Comparison of ENCODE assay signal across 10 cellular contexts in the genomic region with DNA sequence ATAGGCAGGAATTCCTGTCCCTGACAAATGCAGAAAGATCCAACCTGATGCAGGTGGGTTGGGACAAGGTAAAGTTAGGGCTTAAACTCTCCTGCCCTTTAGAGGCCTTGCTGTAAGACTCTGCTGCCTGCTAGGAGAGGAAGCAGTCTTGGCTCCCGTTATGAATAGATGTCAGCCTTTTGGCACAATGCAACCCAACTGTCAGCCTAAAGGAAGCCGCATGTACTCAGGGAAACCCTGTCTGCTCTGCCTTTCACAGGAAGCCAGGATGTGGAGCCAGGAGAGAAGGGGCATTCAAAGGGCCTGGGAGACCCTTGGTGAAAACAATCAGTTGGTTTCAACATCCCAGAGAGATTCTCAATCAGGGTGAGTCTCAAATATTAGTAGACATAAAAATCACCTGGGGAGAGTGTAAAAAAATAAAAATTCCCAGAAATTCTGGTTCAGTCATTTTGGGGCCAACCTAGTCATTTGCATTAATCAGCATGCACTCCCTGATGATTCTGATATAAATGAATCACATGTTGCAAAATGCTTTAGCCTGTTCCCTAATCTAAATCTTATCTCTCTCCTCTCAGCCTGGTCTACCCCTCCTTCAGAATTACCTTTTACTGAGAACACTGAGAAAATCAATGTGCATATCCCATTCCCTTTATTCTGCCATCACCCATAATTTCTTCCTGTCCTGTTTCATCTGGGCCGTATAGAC.
DNase-seq lines count a peak whose midpoint lies in the region; ATAC-seq and TF ChIP-seq lines count a peak whose summit lies in the region.
"Had no signal": no experiment of that assay in that cellular context is flagged by ENCODE, and none has a peak within 500 bp of the region (broad histone marks: within the 10 kb centered on the region; RNA-seq: fewer than 3 reads in every experiment).

No MANE protein-coding gene starts in this region.

- DNase-seq in HFFc6, result peak; percentile 38
- DNase-seq in WTC11 (ENCODE audit: low spot score), result no peak
- peak; percentile 35 for DNase-seq in fibroblast of villous mesenchyme (ENCODE audit: low read depth)
- DNase-seq in stromal cell of bone marrow (ENCODE audit: low read depth), result peak; percentile 56
- DNase-seq in NCI-H82 treated with DMSO at 0.1 percent for 48 hours (lab: John Stamatoyannopoulos, UW; ENCODE audit: unreplicated experiment), result no peak
- no peak for DNase-seq in stimulated activated CD4-positive, alpha-beta T cell treated with anti-CD3 and anti-CD28 coated beads, Interleukin-1b, Interleukin-23, amount 100 ng/mL, for 48 hours
- DNase-seq: activated T-cell treated with anti-CD3 and anti-CD28 coated beads, Interleukin-2, amount 50 U/mL, for 24 hours; KG1; SIG-M5 had no signal

- ATAC-seq in WTC11, result peak; percentile 29; the same call in 1 of the 2 replicates
- ATAC-seq in HG02973 (IDR thresholded peaks at IDR 0.05; ENCODE audit: unreplicated experiment), result no peak

- no peak overlapping the region for H3K4me3 ChIP-seq in fibroblast of villous mesenchyme (ENCODE audit: low read depth, low read length)

- H3K36me3 Mint-ChIP-seq in HFFc6 (ENCODE audit: low read depth), result no peaks in the 10 kb centered on the region
- no peaks in the 10 kb centered on the region for H3K36me3 Mint-ChIP-seq in WTC11

- no peak for TF ChIP-seq CTCF in HFFc6 (IDR thresholded peaks at IDR 0.05)
- TF ChIP-seq CTCF in WTC11 (IDR thresholded peaks at IDR 0.05), result no peak
- no peak for TF ChIP-seq CTCF in fibroblast of villous mesenchyme (IDR thresholded peaks at IDR 0.05; ENCODE audit: insufficient read depth, low read depth, low read length)

- H3K9me3 Mint-ChIP-seq in HFFc6, result no peaks in the 10 kb centered on the region
- no peaks in the 10 kb centered on the region for H3K9me3 Mint-ChIP-seq in WTC11
- H3K9me3 Mint-ChIP-seq: activated T-cell treated with anti-CD3 and anti-CD28 coated beads, Interleukin-2, amount 50 U/mL, for 24 hours had no signal

- H3K4me3 Mint-ChIP-seq in HFFc6 (no peak overlapping the region), WTC11 (no peak overlapping the region)
- H3K4me3 Mint-ChIP-seq: activated T-cell treated with anti-CD3 and anti-CD28 coated beads, Interleukin-2, amount 50 U/mL, for 24 hours had no signal

- H3K4me1 Mint-ChIP-seq in HFFc6 (ENCODE audit: low read depth), result peaks cover 7% of the 10 kb centered on the region; the same call in 1 of the 2 replicates
- 0 out of 2 replicates have a peak, but pooled peaks cover 3% of the 10 kb centered on the region for H3K4me1 Mint-ChIP-seq in WTC11

- POLR2A ChIA-PET in WTC11 (lab: Charles Lee), result no interaction called here

- CTCF ChIA-PET in WTC11 (lab: Charles Lee), result no interaction called here

- no peak overlapping the region for H3K27ac Mint-ChIP-seq in HFFc6
- H3K27ac Mint-ChIP-seq in WTC11, result no peak overlapping the region
- H3K27ac Mint-ChIP-seq: activated T-cell treated with anti-CD3 and anti-CD28 coated beads, Interleukin-2, amount 50 U/mL, for 24 hours had no signal

- H3K27me3 Mint-ChIP-seq in HFFc6 (ENCODE audit: insufficient read depth), result no peaks in the 10 kb centered on the region
- H3K27me3 Mint-ChIP-seq in WTC11 (ENCODE audit: low read depth), result no peaks in the 10 kb centered on the region
- H3K27me3 Mint-ChIP-seq: activated T-cell treated with anti-CD3 and anti-CD28 coated beads, Interleukin-2, amount 50 U/mL, for 24 hours had no signal

TF ChIP-seq in WTC11, 78 proteins besides CTCF, POLR2A, EP300 and RAD21:
- TF ChIP-seq ATF2 (CRISPR knock-in tag; IDR thresholded peaks at IDR 0.05; ENCODE audit: borderline replicate concordance, low read depth) (no peak), TP53 (CRISPR knock-in tag; IDR thresholded peaks at IDR 0.05) (no peak), E2F1 (CRISPR knock-in tag; IDR thresholded peaks at IDR 0.05) (no peak), CREB1 (CRISPR knock-in tag; IDR thresholded peaks at IDR 0.05) (no peak), ZNF138 (CRISPR knock-in tag; conservative IDR thresholded peaks at IDR 0.05) (no peak), AFF4 (CRISPR knock-in tag; IDR thresholded peaks at IDR 0.05; ENCODE audit: borderline replicate concordance) (no peak), JAZF1 (CRISPR knock-in tag; IDR thresholded peaks at IDR 0.05) (no peak), ZSCAN18 (CRISPR knock-in tag; IDR thresholded peaks at IDR 0.05) (no peak), NR1H2 (CRISPR knock-in tag; IDR thresholded peaks at IDR 0.05) (no peak), ZNF317 (CRISPR knock-in tag; IDR thresholded peaks at IDR 0.05; ENCODE audit: borderline replicate concordance, low read depth) (no peak)
- TF ChIP-seq, protein P1, sequence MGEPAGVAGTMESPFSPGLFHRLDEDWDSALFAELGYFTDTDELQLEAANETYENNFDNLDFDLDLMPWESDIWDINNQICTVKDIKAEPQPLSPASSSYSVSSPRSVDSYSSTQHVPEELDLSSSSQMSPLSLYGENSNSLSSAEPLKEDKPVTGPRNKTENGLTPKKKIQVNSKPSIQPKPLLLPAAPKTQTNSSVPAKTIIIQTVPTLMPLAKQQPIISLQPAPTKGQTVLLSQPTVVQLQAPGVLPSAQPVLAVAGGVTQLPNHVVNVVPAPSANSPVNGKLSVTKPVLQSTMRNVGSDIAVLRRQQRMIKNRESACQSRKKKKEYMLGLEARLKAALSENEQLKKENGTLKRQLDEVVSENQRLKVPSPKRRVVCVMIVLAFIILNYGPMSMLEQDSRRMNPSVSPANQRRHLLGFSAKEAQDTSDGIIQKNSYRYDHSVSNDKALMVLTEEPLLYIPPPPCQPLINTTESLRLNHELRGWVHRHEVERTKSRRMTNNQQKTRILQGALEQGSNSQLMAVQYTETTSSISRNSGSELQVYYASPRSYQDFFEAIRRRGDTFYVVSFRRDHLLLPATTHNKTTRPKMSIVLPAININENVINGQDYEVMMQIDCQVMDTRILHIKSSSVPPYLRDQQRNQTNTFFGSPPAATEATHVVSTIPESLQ (CRISPR knock-in tag; IDR thresholded peaks at IDR 0.05), result no peak

Comparison
In these comparisons a context has a peak if more than half of its experiments do, and no peak if none do; other contexts are left out.
1. DNase-seq: peak in HFFc6 (single experiment), fibroblast of villous mesenchyme (single experiment) and stromal cell of bone marrow (single experiment); none in WTC11 (single experiment), NCI-H82 treated with DMSO at 0.1 percent for 48 hours (single experiment) and stimulated activated CD4-positive, alpha-beta T cell treated with anti-CD3 and anti-CD28 coated beads, Interleukin-1b, Interleukin-23, amount 100 ng/mL, for 48 hours (single experiment).